8 cellular contexts compared by ENCODE assay signal in genomic region chr15:40859206-40859851, GRCh38. TPM values are rescaled to one million over a fixed set of nuclear protein-coding genes. Genes with fewer than 3 reads are reported as not detected.
A peak's percentile ranks its signal among the peaks of the same experiment; 100 is the strongest.
DNase-seq lines count a peak whose midpoint lies in the region; ATAC-seq, FAIRE-seq and TF ChIP-seq lines count a peak whose summit lies in the region.

No MANE protein-coding gene starts in this region.

- no peaks in the 10 kb centered on the region for H3K36me3 ChIP-seq in K562 (ENCODE audit: control insufficient read depth, insufficient read depth, low read length)

- H3K4me2 ChIP-seq in K562 (ENCODE audit: insufficient read depth, low read length) = 0 out of 2 replicates have a peak overlapping the region, but pooled peaks have one; percentile 7

- POLR2A ChIA-PET in K562 (lab: Yijun Ruan, JAX) = interaction anchor here (1.0 to 8.2 kb wide), 5 partner anchors 13 to 292 kb away, joined by 3 to 72 read pairs (median 7); partner anchors contain the start of genes RHOV and VPS18

- no peak overlapping the region for H3K4me3 ChIP-seq in K562

- H3K27ac ChIP-seq in K562 (ENCODE audit: extremely low read depth, low read depth, low read length) = no peak overlapping the region

- H3K9ac ChIP-seq in K562 (ENCODE audit: insufficient read depth in 1 of 2, low read depth in 2 of 2, low read length in 2 of 2) = no peak overlapping the region

- no peaks in the 10 kb centered on the region for H3K36me3 Mint-ChIP-seq in immature natural killer cell

- 33% methylated on average over 18 of the region's 18 CpGs for WGBS in K562 (ENCODE audit: insufficient coverage, low coverage, missing lambda C conversion rate)

- peak overlapping the region; percentile 95 for H2AFZ ChIP-seq in K562 (ENCODE audit: low read depth, low read length)

- H3K4me3 Mint-ChIP-seq in immature natural killer cell = no peak overlapping the region

- no peaks in the 10 kb centered on the region for H3K9me1 ChIP-seq in K562 (ENCODE audit: control insufficient read depth, insufficient read depth, low read length)

- peaks cover 21 to 25% of the 10 kb centered on the region in 2 experiments; a peak in 4 of 5 replicates for H3K4me1 ChIP-seq in K562 (replicated peaks in 1 of 2; ENCODE audit: control insufficient read depth in 2 of 2, insufficient read depth in 2 of 2, low read length in 2 of 2)

- peak; percentile 92 to 94 (median 92) for TF ChIP-seq CTCF in K562 (IDR thresholded peaks at IDR 0.05 in 2 of 3, conservative IDR thresholded peaks at IDR 0.05 in 1 of 3; ENCODE audit: insufficient read depth in 2 of 3, low read depth in 1 of 3, low read length in 3 of 3)

- CTCF ChIA-PET in K562 (lab: Yijun Ruan, JAX; ENCODE audit: low intra/inter-chr PET ratio) = interaction anchor here (0.5 to 6.2 kb wide), 3 partner anchors 19 to 470 kb away, joined by 3 to 75 read pairs (median 4); partner anchors contain the start of gene VPS18

- no peak for TF ChIP-seq EP300 in K562 (IDR thresholded peaks at IDR 0.05; ENCODE audit: low read length)

- BruUV-seq in K562 (replicated peaks; lab: Mats Ljungman, UMichigan) = no TSS peak

- no peak for TF ChIP-seq POLR2A in K562 (conservative IDR thresholded peaks at IDR 0.05)

- DNase-seq in AML-193 (lab: John Stamatoyannopoulos, UW) = peak; percentile 54 to 59
- DNase-seq in GM19240 (ENCODE audit: insufficient read length, low spot score) = peak; percentile 95
- DNase-seq in NCI-H1694 (lab: John Stamatoyannopoulos, UW) = peak; percentile 59
- peak; percentile 81 for DNase-seq in UCSD-AML1 (lab: John Stamatoyannopoulos, UW; ENCODE audit: unreplicated experiment)
- peak; percentile 82 to 90 (median 84) for DNase-seq in K562 (ENCODE audit: extremely low read depth in 1 of 4, low spot score in 3 of 4)
- peak; percentile 67 to 74 (median 71) for DNase-seq in immature natural killer cell
- peak; percentile 61 to 69 for DNase-seq in stimulated activated CD4-positive, alpha-beta T cell treated with anti-CD3 and anti-CD28 coated beads, Interleukin-15, amount 100 ng/mL, for 1 hour (ENCODE audit: low read depth in 1 of 2, low spot score in 1 of 2)

- intact Hi-C loops in K562 (cut with micrococcal nuclease) = loop anchor here (5.0 to 10.0 kb wide), 2 partner anchors 72 to 185 kb away; no protein-coding TSS in a partner anchor

- H4K20me1 ChIP-seq in K562 (replicated peaks; ENCODE audit: control insufficient read depth, insufficient read depth, low read length) = no peaks in the 10 kb centered on the region

- TF ChIP-seq RAD21 in K562 (CRISPR knock-in tag; conservative IDR thresholded peaks at IDR 0.05 in 1 of 2, IDR thresholded peaks at IDR 0.05 in 1 of 2) = peak; percentile 29 to 67

- no peaks in the 10 kb centered on the region; a peak in 1 of 5 replicates for H3K27me3 ChIP-seq in K562 (ENCODE audit: control insufficient read depth in 2 of 2, insufficient read depth in 2 of 2, low read length in 2 of 2)

- H3K9me3 Mint-ChIP-seq in immature natural killer cell = no peaks in the 10 kb centered on the region

- no peaks in the 10 kb centered on the region for H3K79me2 ChIP-seq in K562 (ENCODE audit: control insufficient read depth, insufficient read depth, low read length)

- ATAC-seq in K562 (peak; percentile 87), GM18520 (IDR thresholded peaks at IDR 0.05; ENCODE audit: unreplicated experiment) (no peak)

- H3K27me3 Mint-ChIP-seq in immature natural killer cell (ENCODE audit: low read depth in 3 of 3) = peaks cover 6 to 25% (median 6%) of the 10 kb centered on the region in 3 donors

- in situ Hi-C loops in K562 (cut with MboI) = loop anchor here (5.0 kb wide), 1 partner anchor 33 kb away; the partner anchor contains the start of gene VPS18

- H3K9me3 ChIP-seq in K562 (replicated peaks; ENCODE audit: control insufficient read depth, insufficient read depth, low read depth, low read length) = no peaks in the 10 kb centered on the region

- no peak overlapping the region for H3K27ac Mint-ChIP-seq in immature natural killer cell

- peak; percentile 89 for FAIRE-seq in K562 (lab: Jason Lieb, UNC)

- peaks cover 0 to 2% of the 10 kb centered on the region in 2 donors for H3K4me1 Mint-ChIP-seq in immature natural killer cell

RNA-seq across cellular contexts. Expression of gene RHOV, which starts 14.7 kb away (rescaled TPM):
- 1.1 and 1.9 TPM in 2 replicates for total RNA-seq in K562 (2011; cell fraction: chromatin; rRNA removed; ENCODE audit: low replicate concordance)
- total RNA-seq in K562 (2011; cell fraction: nucleolus; rRNA removed) = 1.8 TPM in 2 replicates
- total RNA-seq in K562 (2011; cell fraction: nucleoplasm; rRNA removed) = 1.0 and 1.1 TPM in 2 replicates
- 2.0 and 2.2 TPM in 2 replicates for total RNA-seq in K562 (2014; rRNA removed)
- total RNA-seq in K562 (2014; rRNA removed; fragmentation: Illumina TruSeq; extraction: Trizol) = 0.73 and 1.1 TPM in 2 replicates
- 0.45 and 0.72 TPM in 2 replicates for total RNA-seq in K562 (2015; rRNA removed; fragmentation: Illumina TruSeq; extraction: Trizol)
- 1.9 and 2.0 TPM in 2 replicates for total RNA-seq in K562 (2021)
- 1.1 and 1.2 TPM in 2 replicates for polyA plus RNA-seq in K562 (2011; rRNA removed)
- 1.3 and 2.4 TPM in 2 replicates for polyA plus RNA-seq in K562 (2011; cell fraction: cytosol; rRNA removed)
- 1.0 and 1.1 TPM in 2 replicates for polyA plus RNA-seq in K562 (2011; cell fraction: nucleus; rRNA removed)
- polyA plus RNA-seq in K562 (2012) = 0.51 and 1.3 TPM in 2 replicates
- 1.1 TPM in 2 replicates for polyA plus RNA-seq in K562 (2014; fragmentation: Illumina TruSeq; extraction: Trizol)
- under 1 TPM; 0.08 to 0.18 TPM for polyA plus RNA-seq in K562 (2014; fragmentation: Nextera tagmentation; extraction: Ambion mirVana)
- 1.4 and 2.6 TPM in 2 replicates for polyA plus RNA-seq in K562 (2014; rRNA removed)
- polyA minus RNA-seq in K562 (2011; rRNA and poly(A)+ RNA removed) = 0.77 and 1.3 TPM in 2 replicates
- 1.4 TPM in 1 of 2 replicates, not detected in the other for polyA minus RNA-seq in K562 (2011; cell fraction: cytosol; rRNA and poly(A)+ RNA removed)
- polyA minus RNA-seq in K562 (2011; cell fraction: nucleus; rRNA and poly(A)+ RNA removed) = 1.1 and 1.3 TPM in 2 replicates
- polyA plus RNA-seq in immature natural killer cell = not detected

RNA-seq across cellular contexts. Expression of gene SPINT1, which starts 15.5 kb away (rescaled TPM):
- 10.1 and 24.8 TPM in 2 replicates for total RNA-seq in K562 (2011; cell fraction: chromatin; rRNA removed; ENCODE audit: low replicate concordance)
- 24.3 and 37.9 TPM in 2 replicates for total RNA-seq in K562 (2011; cell fraction: nucleolus; rRNA removed)
- total RNA-seq in K562 (2011; cell fraction: nucleoplasm; rRNA removed) = 13.6 and 20.2 TPM in 2 replicates
- total RNA-seq in K562 (2014; rRNA removed) (1.5 and 2.1 TPM in 2 replicates), K562 (2014; rRNA removed; fragmentation: Illumina TruSeq; extraction: Trizol) (1.1 and 1.8 TPM in 2 replicates), K562 (2015; rRNA removed; fragmentation: Illumina TruSeq; extraction: Trizol) (0.94 and 0.98 TPM in 2 replicates), K562 (2021) (3.2 and 4.5 TPM in 2 replicates)
- polyA plus RNA-seq in K562 (2011; rRNA removed) (2.8 and 5.6 TPM in 2 replicates), K562 (2014; fragmentation: Illumina TruSeq; extraction: Trizol) (3.9 and 4.5 TPM in 2 replicates), K562 (2014; fragmentation: Nextera tagmentation; extraction: Ambion mirVana) (under 1 TPM; 0.78 to 0.80 TPM), K562 (2014; rRNA removed) (2.3 and 3.3 TPM in 2 replicates), immature natural killer cell (1 to 10 TPM in 2 of 3 donors, under 1 TPM in 1; 0.48 to 3.9 (median 1.8) TPM)
- 4.1 and 7.4 TPM in 2 replicates for polyA plus RNA-seq in K562 (2011; cell fraction: cytosol; rRNA removed)
- polyA plus RNA-seq in K562 (2011; cell fraction: nucleus; rRNA removed) = 9.8 and 17.8 TPM in 2 replicates
- 4.0 and 7.3 TPM in 2 replicates for polyA plus RNA-seq in K562 (2012)
- polyA minus RNA-seq in K562 (2011; rRNA and poly(A)+ RNA removed) = 3.5 and 3.7 TPM in 2 replicates
- 4.8 and 6.5 TPM in 2 replicates for polyA minus RNA-seq in K562 (2011; cell fraction: cytosol; rRNA and poly(A)+ RNA removed)
- polyA minus RNA-seq in K562 (2011; cell fraction: nucleus; rRNA and poly(A)+ RNA removed) = 5.0 and 5.2 TPM in 2 replicates

RNA-seq across cellular contexts. Expression of gene PPP1R14D, which starts 30.8 kb away (rescaled TPM):
- total RNA-seq in K562 (2011; cell fraction: chromatin; rRNA removed; ENCODE audit: low replicate concordance) = not detected in 2 replicates
- 0.66 and 0.67 TPM in 2 replicates for total RNA-seq in K562 (2011; cell fraction: nucleolus; rRNA removed)
- total RNA-seq in K562 (2011; cell fraction: nucleoplasm; rRNA removed) = not detected in 2 replicates
- total RNA-seq in K562 (2014; rRNA removed) = not detected in 2 replicates
- not detected in 2 replicates for total RNA-seq in K562 (2014; rRNA removed; fragmentation: Illumina TruSeq; extraction: Trizol)
- total RNA-seq in K562 (2015; rRNA removed; fragmentation: Illumina TruSeq; extraction: Trizol) = not detected in 2 replicates
- not detected in 2 replicates for total RNA-seq in K562 (2021)
- polyA plus RNA-seq in K562 (2011; rRNA removed) = 0.11 TPM in 1 of 2 replicates, not detected in the other
- 0.09 and 0.18 TPM in 2 replicates for polyA plus RNA-seq in K562 (2011; cell fraction: cytosol; rRNA removed)
- polyA plus RNA-seq in K562 (2011; cell fraction: nucleus; rRNA removed) = 0.17 TPM in 1 of 2 replicates, not detected in the other
- 0.14 TPM in 1 of 2 replicates, not detected in the other for polyA plus RNA-seq in K562 (2012)
- not detected in 2 replicates for polyA plus RNA-seq in K562 (2014; fragmentation: Illumina TruSeq; extraction: Trizol)
- polyA plus RNA-seq in K562 (2014; fragmentation: Nextera tagmentation; extraction: Ambion mirVana) = under 1 TPM; 0.11 to 0.18 TPM
- polyA plus RNA-seq in K562 (2014; rRNA removed) = not detected in 2 replicates
- not detected in 2 replicates for polyA minus RNA-seq in K562 (2011; rRNA and poly(A)+ RNA removed)
- polyA minus RNA-seq in K562 (2011; cell fraction: cytosol; rRNA and poly(A)+ RNA removed) = not detected in 2 replicates
- not detected in 2 replicates for polyA minus RNA-seq in K562 (2011; cell fraction: nucleus; rRNA and poly(A)+ RNA removed)
- not detected for polyA plus RNA-seq in immature natural killer cell

RNA-seq across cellular contexts. Expression of gene VPS18, which starts 34.9 kb away (rescaled TPM):
- 9.0 and 33.9 TPM in 2 replicates for total RNA-seq in K562 (2011; cell fraction: chromatin; rRNA removed; ENCODE audit: low replicate concordance)
- 25.9 and 30.9 TPM in 2 replicates for total RNA-seq in K562 (2011; cell fraction: nucleolus; rRNA removed)
- total RNA-seq in K562 (2011; cell fraction: nucleoplasm; rRNA removed) = 9.9 and 14.4 TPM in 2 replicates
- 17.3 and 20.0 TPM in 2 replicates for total RNA-seq in K562 (2014; rRNA removed)
- 4.3 and 5.3 TPM in 2 replicates for total RNA-seq in K562 (2014; rRNA removed; fragmentation: Illumina TruSeq; extraction: Trizol)
- 14.6 and 14.7 TPM in 2 replicates for total RNA-seq in K562 (2015; rRNA removed; fragmentation: Illumina TruSeq; extraction: Trizol)
- 19.9 and 20.8 TPM in 2 replicates for total RNA-seq in K562 (2021)
- 5.9 and 9.0 TPM in 2 replicates for polyA plus RNA-seq in K562 (2011; rRNA removed)
- 8.9 and 18.1 TPM in 2 replicates for polyA plus RNA-seq in K562 (2011; cell fraction: cytosol; rRNA removed)
- polyA plus RNA-seq in K562 (2011; cell fraction: nucleus; rRNA removed) = 9.1 and 13.6 TPM in 2 replicates
- 14.0 and 19.3 TPM in 2 replicates for polyA plus RNA-seq in K562 (2012)
- polyA plus RNA-seq in K562 (2014; fragmentation: Illumina TruSeq; extraction: Trizol) = 9.5 and 11.8 TPM in 2 replicates
- polyA plus RNA-seq in K562 (2014; fragmentation: Nextera tagmentation; extraction: Ambion mirVana) = under 1 TPM; 0.73 to 0.88 TPM
- polyA plus RNA-seq in K562 (2014; rRNA removed) = 8.5 and 9.9 TPM in 2 replicates
- 15.1 and 21.7 TPM in 2 replicates for polyA minus RNA-seq in K562 (2011; rRNA and poly(A)+ RNA removed)
- 17.4 and 23.2 TPM in 2 replicates for polyA minus RNA-seq in K562 (2011; cell fraction: cytosol; rRNA and poly(A)+ RNA removed)
- 7.5 and 10.6 TPM in 2 replicates for polyA minus RNA-seq in K562 (2011; cell fraction: nucleus; rRNA and poly(A)+ RNA removed)
- 10 to 100 TPM; 20.8 to 36.8 (median 35.3) TPM for polyA plus RNA-seq in immature natural killer cell

RNA-seq across cellular contexts. Expression of gene DNAJC17, which starts 52.1 kb away (rescaled TPM):
- 52.2 and 75.8 TPM in 2 replicates for total RNA-seq in K562 (2011; cell fraction: chromatin; rRNA removed; ENCODE audit: low replicate concordance)
- 35.9 and 41.6 TPM in 2 replicates for total RNA-seq in K562 (2011; cell fraction: nucleolus; rRNA removed)
- total RNA-seq in K562 (2011; cell fraction: nucleoplasm; rRNA removed) = 34.0 and 47.2 TPM in 2 replicates
- total RNA-seq in K562 (2014; rRNA removed) (57.9 and 60.3 TPM in 2 replicates), K562 (2014; rRNA removed; fragmentation: Illumina TruSeq; extraction: Trizol) (39.5 and 44.2 TPM in 2 replicates), K562 (2015; rRNA removed; fragmentation: Illumina TruSeq; extraction: Trizol) (58.4 and 61.5 TPM in 2 replicates), K562 (2021) (31.2 and 41.0 TPM in 2 replicates)
- polyA plus RNA-seq in K562 (2011; rRNA removed) (33.8 and 37.9 TPM in 2 replicates), K562 (2014; fragmentation: Illumina TruSeq; extraction: Trizol) (51.3 and 68.6 TPM in 2 replicates), K562 (2014; fragmentation: Nextera tagmentation; extraction: Ambion mirVana) (1 to 10 TPM; 2.4 to 9.1 TPM), K562 (2014; rRNA removed) (66.6 and 79.4 TPM in 2 replicates), immature natural killer cell (10 to 100 TPM; 25.6 to 62.8 (median 34.7) TPM)
- 38.9 and 62.7 TPM in 2 replicates for polyA plus RNA-seq in K562 (2011; cell fraction: cytosol; rRNA removed)
- 54.0 and 67.1 TPM in 2 replicates for polyA plus RNA-seq in K562 (2011; cell fraction: nucleus; rRNA removed)
- polyA plus RNA-seq in K562 (2012) = 31.6 and 35.7 TPM in 2 replicates
- 24.9 and 30.8 TPM in 2 replicates for polyA minus RNA-seq in K562 (2011; rRNA and poly(A)+ RNA removed)
- 16.6 and 22.6 TPM in 2 replicates for polyA minus RNA-seq in K562 (2011; cell fraction: cytosol; rRNA and poly(A)+ RNA removed)
- 9.8 and 36.0 TPM in 2 replicates for polyA minus RNA-seq in K562 (2011; cell fraction: nucleus; rRNA and poly(A)+ RNA removed)
